Comparison of ENCODE assay signal across 8 cellular contexts in the genomic region with DNA sequence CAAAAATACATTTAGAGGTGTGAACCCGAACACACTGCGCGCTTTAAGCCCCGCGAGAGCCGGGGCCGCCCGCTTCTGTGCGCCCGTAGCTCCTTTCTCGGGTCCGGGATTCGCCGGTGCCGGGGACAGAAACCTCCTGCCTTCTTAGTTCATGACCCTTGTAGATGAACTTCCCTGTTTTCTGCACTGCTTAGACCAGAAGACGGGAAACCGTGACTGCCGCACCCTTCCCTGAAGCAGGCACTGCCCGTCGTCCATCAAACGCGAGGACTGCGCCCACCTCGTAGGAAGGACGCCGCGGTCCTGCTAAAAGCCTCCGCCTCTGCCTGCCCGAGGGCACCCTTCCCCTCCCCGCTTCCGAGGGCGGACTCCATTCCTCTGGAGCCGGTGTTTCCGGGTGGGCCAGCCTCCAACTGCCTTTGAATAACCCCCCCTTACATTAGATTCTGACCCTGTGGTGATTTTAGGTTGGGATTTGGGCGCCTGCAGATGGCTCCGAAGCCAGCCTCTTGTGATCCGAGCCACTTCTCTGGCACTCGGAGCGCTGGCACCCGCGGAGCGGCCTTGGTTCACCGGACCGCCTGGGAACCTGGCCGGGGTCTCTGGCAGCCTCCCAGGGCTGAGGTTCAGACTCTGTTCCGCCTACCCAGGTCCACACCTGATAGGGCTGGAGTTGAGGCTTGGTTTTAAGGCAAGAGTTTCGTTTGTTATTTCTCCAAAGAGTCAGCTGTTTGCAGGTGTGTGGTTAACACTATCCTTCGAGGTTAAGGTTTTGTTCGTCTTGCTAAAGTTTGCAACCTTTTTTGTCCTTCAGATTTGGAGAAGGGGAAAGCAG. TPM values are rescaled to one million over a fixed set of nuclear protein-coding genes. Genes with fewer than 3 reads are reported as not detected.
DNase-seq lines count a peak whose midpoint lies in the region; ATAC-seq and TF ChIP-seq lines count a peak whose summit lies in the region.

No MANE protein-coding gene starts in this region.

- no peaks in the 10 kb centered on the region for H3K27me3 ChIP-seq in tibial nerve

- ATAC-seq in HG03354 (IDR thresholded peaks at IDR 0.05; ENCODE audit: poor library complexity, severe bottlenecking, unreplicated experiment): peak; percentile 13
- peak; percentile 20 for ATAC-seq in mucosa of descending colon
- ATAC-seq in HG03521 (IDR thresholded peaks at IDR 0.05; ENCODE audit: unreplicated experiment): no peak

- H3K4me3 ChIP-seq in epithelial cell of esophagus (ENCODE audit: low read length) (peak overlapping the region; percentile 43), mucosa of descending colon (peak overlapping the region; percentile 86), tibial nerve (peak overlapping the region; percentile 76 to 99 (median 94))

- DNase-seq in GM03348 (ENCODE audit: low spot score): peak; percentile 56
- peak; percentile 21 for DNase-seq in epithelial cell of esophagus (ENCODE audit: low read depth)
- peak; percentile 69 to 83 (median 75) for DNase-seq in mucosa of descending colon
- DNase-seq in tibial nerve (ENCODE audit: low spot score in 2 of 2): peak in 1 of 2 donors; percentile 50
- DNase-seq in NCI-H1048 (lab: John Stamatoyannopoulos, UW): no peak

- intact Hi-C loops in mucosa of descending colon (cut with DNase I, micrococcal nuclease): no loop called here

- no peaks in the 10 kb centered on the region for H3K36me3 ChIP-seq in mucosa of descending colon (ENCODE audit: low read depth)
- H3K36me3 ChIP-seq in tibial nerve: no peaks in the 10 kb centered on the region

- H3K4me1 ChIP-seq in mucosa of descending colon (ENCODE audit: low read depth) (peaks cover 37% of the 10 kb centered on the region), tibial nerve (peaks cover 0 to 53% (median 27%) of the 10 kb centered on the region in 4 donors)

- no peaks in the 10 kb centered on the region for H3K9me3 ChIP-seq in mucosa of descending colon
- no peaks in the 10 kb centered on the region for H3K9me3 ChIP-seq in tibial nerve

- H3K27ac ChIP-seq in VCaP (peak overlapping the region; percentile 91), tibial nerve (peak overlapping the region; percentile 81 to 95 (median 90))

- WGBS in tibial nerve, 2 donors: 25 to 26% methylated on average over 47 to 49 of the region's 49 CpGs

- TF ChIP-seq POLR2A in tibial nerve (IDR thresholded peaks at IDR 0.05): no peak

- TF ChIP-seq CTCF in VCaP (conservative IDR thresholded peaks at IDR 0.05) (no peak), epithelial cell of esophagus (IDR thresholded peaks at IDR 0.05; ENCODE audit: insufficient read depth, low read depth, low read length, missing control alignments) (no peak), mucosa of descending colon (IDR thresholded peaks at IDR 0.05) (no peak), tibial nerve (IDR thresholded peaks at IDR 0.05) (no peak)

- peak in 1 of 2 donors; percentile 17 for TF ChIP-seq EP300 in tibial nerve (IDR thresholded peaks at IDR 0.05)

RNA-seq across cellular contexts. Expression of gene PTTG1IP, which starts 1.2 kb away (rescaled TPM):
- total RNA-seq in mucosa of descending colon (100 to 1,000 TPM; 202 to 391 (median 286) TPM), tibial nerve (100 to 1,000 TPM; 175 to 328 (median 234) TPM)

RNA-seq across cellular contexts. Expression of gene ITGB2, which starts 46.0 kb away (rescaled TPM):
- total RNA-seq in mucosa of descending colon: 10 to 100 TPM; 10.8 to 52.3 (median 51.1) TPM
- 10 to 100 TPM; 32.7 to 87.3 (median 56.2) TPM for total RNA-seq in tibial nerve

RNA-seq across cellular contexts. Expression of gene SUMO3, which starts 56.9 kb away (rescaled TPM):
- total RNA-seq in mucosa of descending colon (10 to 100 TPM; 68.9 to 76.9 (median 69.4) TPM), tibial nerve (10 to 100 TPM; 59.9 to 70.8 (median 62.1) TPM)

Comparison
In these comparisons a context has a peak if more than half of its experiments do, and no peak if none do; other contexts are left out.
1. H3K4me3 ChIP-seq: peak in every context shown above with its lines; median percentile 94 in tibial nerve; 86 in mucosa of descending colon; 43 in epithelial cell of esophagus.